Comparison of ENCODE assay signal across 1 cellular context in genomic region chr3:38346584-38347410, GRCh38.
TF ChIP-seq lines count a peak whose summit lies in the region.

Gene XYLB, plus strand, starts transcription at chr3:38346785. Its CDS starts 84 bp downstream, at chr3:38346869.

TF ChIP-seq in K562, 482 proteins besides CTCF, POLR2A, EP300 and RAD21 (continued from another document and continues in another):
- TF ChIP-seq NR2C1 (IDR thresholded peaks at IDR 0.05) = peak; percentile 88
- peak; percentile 90 for TF ChIP-seq NR2C1 (tag; IDR thresholded peaks at IDR 0.05)
- peak; percentile 90 for TF ChIP-seq BHLHE40 (IDR thresholded peaks at IDR 0.05; ENCODE audit: low read length)
- no peak for TF ChIP-seq ATF4 (CRISPR knock-in tag; IDR thresholded peaks at IDR 0.05)
- TF ChIP-seq POLR2G (IDR thresholded peaks at IDR 0.05; ENCODE audit: low read depth, low read length) = peak; percentile 93
- no peak for TF ChIP-seq MEF2D (tag; conservative IDR thresholded peaks at IDR 0.05; ENCODE audit: low read depth)
- peak; percentile 85 for TF ChIP-seq FIP1L1 (IDR thresholded peaks at IDR 0.05; ENCODE audit: low read depth, low read length, poor library complexity, severe bottlenecking)
- TF ChIP-seq MTA1 (IDR thresholded peaks at IDR 0.05; ENCODE audit: borderline replicate concordance) = peak; percentile 55; the same call in 1 of the 2 replicates
- TF ChIP-seq EZH2 (IDR thresholded peaks at IDR 0.05; ENCODE audit: borderline replicate concordance, low read depth, low read length) = no peak
- peak; percentile 100 for TF ChIP-seq SMARCB1 (IDR thresholded peaks at IDR 0.05; ENCODE audit: insufficient read length, low read depth)
- TF ChIP-seq CBFA2T3 (IDR thresholded peaks at IDR 0.05) = peak; percentile 18; the same call in 1 of the 2 replicates
- TF ChIP-seq SNIP1 (IDR thresholded peaks at IDR 0.05; ENCODE audit: low read depth) = no peak
- no peak for TF ChIP-seq KLF10 (CRISPR knock-in tag; IDR thresholded peaks at IDR 0.05)
- peak; percentile 66 for TF ChIP-seq KAT2B (IDR thresholded peaks at IDR 0.05; ENCODE audit: low read depth, low read length)
- no peak for TF ChIP-seq TSHZ1 (CRISPR knock-in tag; IDR thresholded peaks at IDR 0.05)
- TF ChIP-seq ZBTB1 (CRISPR knock-in tag; IDR thresholded peaks at IDR 0.05; ENCODE audit: borderline replicate concordance, low read depth) = peak; percentile 77
- no peak for TF ChIP-seq ATF3 (IDR thresholded peaks at IDR 0.05)
- TF ChIP-seq ATF3 (CRISPR knock-in tag; conservative IDR thresholded peaks at IDR 0.05) = peak; percentile 80
- peak; percentile 75 for TF ChIP-seq SUPT5H (IDR thresholded peaks at IDR 0.05)
- no peak; the same call in 1 of the 2 replicates for TF ChIP-seq FOXJ2 (tag; IDR thresholded peaks at IDR 0.05)
- TF ChIP-seq NFE2L1 (tag; IDR thresholded peaks at IDR 0.05; ENCODE audit: borderline replicate concordance, low read depth) = no peak
- no peak for TF ChIP-seq HOXB6 (CRISPR knock-in tag; IDR thresholded peaks at IDR 0.05; ENCODE audit: borderline replicate concordance)
- TF ChIP-seq EGR1 (conservative IDR thresholded peaks at IDR 0.05) = peak; percentile 59
- peak; percentile 89; the same call in 1 of the 2 replicates for TF ChIP-seq NR1H2 (CRISPR knock-in tag; IDR thresholded peaks at IDR 0.05)
- peak; percentile 50; the same call in 1 of the 2 replicates for TF ChIP-seq THAP12 (CRISPR knock-in tag; IDR thresholded peaks at IDR 0.05)
- peak; percentile 43; the same call in 1 of the 2 replicates for TF ChIP-seq RUNX1 (IDR thresholded peaks at IDR 0.05; ENCODE audit: low read depth)
- no peak for TF ChIP-seq PBX2 (CRISPR knock-in tag; IDR thresholded peaks at IDR 0.05; ENCODE audit: low read depth)
- TF ChIP-seq PBX2 (tag; conservative IDR thresholded peaks at IDR 0.05; ENCODE audit: low read depth) = no peak
- TF ChIP-seq ZNF695 (CRISPR knock-in tag; IDR thresholded peaks at IDR 0.05) = no peak
- no peak; the same call in 1 of the 2 replicates for TF ChIP-seq MIER1 (IDR thresholded peaks at IDR 0.05; ENCODE audit: low read depth)
- TF ChIP-seq ASH1L (IDR thresholded peaks at IDR 0.05; ENCODE audit: borderline replicate concordance, low read depth, partially characterized antibody) = no peak
- TF ChIP-seq ZZZ3 (IDR thresholded peaks at IDR 0.05) = no peak
- no peak for TF ChIP-seq NFXL1 (CRISPR knock-in tag; IDR thresholded peaks at IDR 0.05)
- TF ChIP-seq GMEB1 (CRISPR knock-in tag; IDR thresholded peaks at IDR 0.05) = peak; percentile 95
- TF ChIP-seq ILK (tag; IDR thresholded peaks at IDR 0.05; ENCODE audit: borderline replicate concordance, low read depth) = no peak
- TF ChIP-seq ID3 (CRISPR knock-in tag; IDR thresholded peaks at IDR 0.05) = no peak
- TF ChIP-seq ID3 (tag; IDR thresholded peaks at IDR 0.05) = peak; percentile 83; the same call in 1 of the 2 replicates
- peak; percentile 67 for TF ChIP-seq PKNOX1 (IDR thresholded peaks at IDR 0.05)
- TF ChIP-seq ZNF318 (IDR thresholded peaks at IDR 0.05; ENCODE audit: borderline replicate concordance in 1 of 2, low read depth in 1 of 2) = no peak
- TF ChIP-seq ZNF644 (tag; IDR thresholded peaks at IDR 0.05; ENCODE audit: low read depth) = 0 out of 2 replicates have a peak, but pooled peaks have one; percentile 13
